ENCODE assay signal across 1 cellular context in the genomic region with DNA sequence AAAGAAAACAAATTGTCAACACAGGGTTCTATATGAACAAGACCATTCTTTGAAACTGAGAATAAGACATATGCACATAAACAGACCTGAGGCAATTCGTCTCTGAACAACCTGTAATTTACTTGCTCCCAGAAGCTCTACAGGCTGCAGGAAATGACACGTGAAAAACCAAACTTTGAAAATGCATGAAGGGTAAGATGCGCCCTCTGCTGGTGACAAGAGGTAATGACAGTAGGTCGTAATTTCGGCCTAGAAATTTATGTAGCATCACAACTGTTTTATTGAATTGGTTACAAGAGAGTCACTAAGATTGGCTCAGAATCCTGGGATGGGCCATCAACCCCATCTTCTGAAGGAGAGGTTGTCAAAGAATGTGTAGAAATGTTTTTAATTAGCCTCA.
TF ChIP-seq lines count a peak whose summit lies in the region.

No MANE protein-coding gene starts in this region.

TF ChIP-seq in GM23338, 12 proteins besides CTCF, POLR2A, EP300 and RAD21 (continued from another document):
- TF ChIP-seq, protein P1, sequence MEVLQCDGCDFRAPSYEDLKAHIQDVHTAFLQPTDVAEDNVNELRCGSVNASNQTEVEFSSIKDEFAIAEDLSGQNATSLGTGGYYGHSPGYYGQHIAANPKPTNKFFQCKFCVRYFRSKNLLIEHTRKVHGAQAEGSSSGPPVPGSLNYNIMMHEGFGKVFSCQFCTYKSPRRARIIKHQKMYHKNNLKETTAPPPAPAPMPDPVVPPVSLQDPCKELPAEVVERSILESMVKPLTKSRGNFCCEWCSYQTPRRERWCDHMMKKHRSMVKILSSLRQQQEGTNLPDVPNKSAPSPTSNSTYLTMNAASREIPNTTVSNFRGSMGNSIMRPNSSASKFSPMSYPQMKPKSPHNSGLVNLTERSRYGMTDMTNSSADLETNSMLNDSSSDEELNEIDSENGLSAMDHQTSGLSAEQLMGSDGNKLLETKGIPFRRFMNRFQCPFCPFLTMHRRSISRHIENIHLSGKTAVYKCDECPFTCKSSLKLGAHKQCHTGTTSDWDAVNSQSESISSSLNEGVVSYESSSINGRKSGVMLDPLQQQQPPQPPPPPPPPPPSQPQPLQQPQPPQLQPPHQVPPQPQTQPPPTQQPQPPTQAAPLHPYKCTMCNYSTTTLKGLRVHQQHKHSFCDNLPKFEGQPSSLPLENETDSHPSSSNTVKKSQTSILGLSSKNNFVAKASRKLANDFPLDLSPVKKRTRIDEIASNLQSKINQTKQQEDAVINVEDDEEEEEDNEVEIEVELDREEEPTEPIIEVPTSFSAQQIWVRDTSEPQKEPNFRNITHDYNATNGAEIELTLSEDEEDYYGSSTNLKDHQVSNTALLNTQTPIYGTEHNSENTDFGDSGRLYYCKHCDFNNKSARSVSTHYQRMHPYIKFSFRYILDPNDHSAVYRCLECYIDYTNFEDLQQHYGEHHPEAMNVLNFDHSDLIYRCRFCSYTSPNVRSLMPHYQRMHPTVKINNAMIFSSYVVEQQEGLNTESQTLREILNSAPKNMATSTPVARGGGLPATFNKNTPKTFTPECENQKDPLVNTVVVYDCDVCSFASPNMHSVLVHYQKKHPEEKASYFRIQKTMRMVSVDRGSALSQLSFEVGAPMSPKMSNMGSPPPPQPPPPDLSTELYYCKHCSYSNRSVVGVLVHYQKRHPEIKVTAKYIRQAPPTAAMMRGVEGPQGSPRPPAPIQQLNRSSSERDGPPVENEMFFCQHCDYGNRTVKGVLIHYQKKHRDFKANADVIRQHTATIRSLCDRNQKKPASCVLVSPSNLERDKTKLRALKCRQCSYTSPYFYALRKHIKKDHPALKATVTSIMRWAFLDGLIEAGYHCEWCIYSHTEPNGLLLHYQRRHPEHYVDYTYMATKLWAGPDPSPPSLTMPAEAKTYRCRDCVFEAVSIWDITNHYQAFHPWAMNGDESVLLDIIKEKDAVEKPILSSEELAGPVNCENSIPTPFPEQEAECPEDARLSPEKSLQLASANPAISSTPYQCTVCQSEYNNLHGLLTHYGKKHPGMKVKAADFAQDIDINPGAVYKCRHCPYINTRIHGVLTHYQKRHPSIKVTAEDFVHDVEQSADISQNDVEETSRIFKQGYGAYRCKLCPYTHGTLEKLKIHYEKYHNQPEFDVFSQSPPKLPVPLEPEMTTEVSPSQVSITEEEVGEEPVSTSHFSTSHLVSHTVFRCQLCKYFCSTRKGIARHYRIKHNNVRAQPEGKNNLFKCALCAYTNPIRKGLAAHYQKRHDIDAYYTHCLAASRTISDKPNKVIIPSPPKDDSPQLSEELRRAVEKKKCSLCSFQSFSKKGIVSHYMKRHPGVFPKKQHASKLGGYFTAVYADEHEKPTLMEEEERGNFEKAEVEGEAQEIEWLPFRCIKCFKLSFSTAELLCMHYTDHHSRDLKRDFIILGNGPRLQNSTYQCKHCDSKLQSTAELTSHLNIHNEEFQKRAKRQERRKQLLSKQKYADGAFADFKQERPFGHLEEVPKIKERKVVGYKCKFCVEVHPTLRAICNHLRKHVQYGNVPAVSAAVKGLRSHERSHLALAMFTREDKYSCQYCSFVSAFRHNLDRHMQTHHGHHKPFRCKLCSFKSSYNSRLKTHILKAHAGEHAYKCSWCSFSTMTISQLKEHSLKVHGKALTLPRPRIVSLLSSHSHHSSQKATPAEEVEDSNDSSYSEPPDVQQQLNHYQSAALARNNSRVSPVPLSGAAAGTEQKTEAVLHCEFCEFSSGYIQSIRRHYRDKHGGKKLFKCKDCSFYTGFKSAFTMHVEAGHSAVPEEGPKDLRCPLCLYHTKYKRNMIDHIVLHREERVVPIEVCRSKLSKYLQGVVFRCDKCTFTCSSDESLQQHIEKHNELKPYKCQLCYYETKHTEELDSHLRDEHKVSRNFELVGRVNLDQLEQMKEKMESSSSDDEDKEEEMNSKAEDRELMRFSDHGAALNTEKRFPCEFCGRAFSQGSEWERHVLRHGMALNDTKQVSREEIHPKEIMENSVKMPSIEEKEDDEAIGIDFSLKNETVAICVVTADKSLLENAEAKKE (CRISPR knock-in tag; IDR thresholded peaks at IDR 0.05): no peak
- no peak for TF ChIP-seq CREB1 (CRISPR knock-in tag; IDR thresholded peaks at IDR 0.05; ENCODE audit: low read depth)
TF ChIP-seq in GM23338: peak in this region for 0.
